In the genomic region with DNA sequence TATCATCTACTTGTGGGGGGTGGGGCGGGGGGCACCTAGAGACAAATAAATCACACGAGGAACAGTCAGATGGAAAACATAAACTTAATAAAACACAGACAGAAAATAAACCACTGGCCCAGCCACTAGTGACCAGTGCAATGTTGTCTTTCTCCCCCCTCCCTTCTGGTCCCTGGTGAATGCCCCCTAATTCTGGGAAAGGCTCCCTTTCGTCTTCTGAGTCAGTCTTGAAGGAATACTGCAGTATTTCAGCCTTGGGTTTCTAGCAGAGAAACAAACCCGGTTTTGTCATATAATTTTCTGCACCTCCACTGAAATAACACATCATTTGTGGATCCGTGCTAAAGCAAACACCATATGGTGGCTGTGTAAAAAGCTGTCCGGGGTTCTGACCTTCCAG, we compare ENCODE assay signal across 17 cellular contexts.
A peak's percentile ranks its signal among the peaks of the same experiment; 100 is the strongest.
DNase-seq lines count a peak whose midpoint lies in the region; ATAC-seq and TF ChIP-seq lines count a peak whose summit lies in the region.
"Had no signal": no experiment of that assay in that cellular context is flagged by ENCODE, and none has a peak within 500 bp of the region (broad histone marks: within the 10 kb centered on the region; RNA-seq: fewer than 3 reads in every experiment).

No MANE protein-coding gene starts in this region.

- no peak for TF ChIP-seq CTCF in HEK293 (tag by site-specific recombination; IDR thresholded peaks at IDR 0.05)
- no peak for TF ChIP-seq CTCF in cardiac muscle cell (IDR thresholded peaks at IDR 0.05; ENCODE audit: low read depth, low read length)
- TF ChIP-seq CTCF in right atrium auricular region (IDR thresholded peaks at IDR 0.05), result no peak

- H3K36me3 ChIP-seq in HEK293 (ENCODE audit: control insufficient read depth in 2 of 2, insufficient read depth in 1 of 2, low read length in 2 of 2) (no peaks in the 10 kb centered on the region), cardiac muscle cell (no peaks in the 10 kb centered on the region), right atrium auricular region (no peaks in the 10 kb centered on the region)
- H3K36me3 ChIP-seq: SJCRH30 had no signal

- DNase-seq in cardiac muscle cell (ENCODE audit: low read depth in 1 of 2, low spot score in 1 of 2), result no peak
- DNase-seq in right atrium auricular region (ENCODE audit: low spot score), result no peak
- DNase-seq in stromal cell of bone marrow (ENCODE audit: low read depth), result peak; percentile 29
- no peak for DNase-seq in amygdala (lab: John Stamatoyannopoulos, UW)
- DNase-seq in central memory CD4-positive, alpha-beta T cell, result no peak
- DNase-seq: 8988T, Calu3, DMS79 treated with DMSO at 0.1 percent for 48 hours, GF-D8, NCI-H1436, NCI-H187 treated with DMSO at 0.1 percent for 48 hours, NCI-H345, NCI-H510A treated with DMSO at 0.1 percent for 48 hours, NCI-H774, SJCRH30 had no signal

- ATAC-seq in GM19351 (IDR thresholded peaks at IDR 0.05; ENCODE audit: unreplicated experiment), result no peak

- no peak overlapping the region for H3K27ac ChIP-seq in HEK293 (ENCODE audit: extremely low read depth, low read depth, low read length)
- H3K27ac ChIP-seq in cardiac muscle cell, result peak overlapping the region; percentile 62
- H3K27ac ChIP-seq in right atrium auricular region, result peak overlapping the region; percentile 64 to 74
- H3K27ac ChIP-seq: SJCRH30 had no signal

- H3K9me3 ChIP-seq in HEK293 (ENCODE audit: control insufficient read depth, insufficient read depth, low read depth, low read length) (no peaks in the 10 kb centered on the region), cardiac muscle cell (ENCODE audit: low read depth) (no peaks in the 10 kb centered on the region), right atrium auricular region (no peaks in the 10 kb centered on the region)
- H3K9me3 ChIP-seq: SJCRH30 had no signal

- H3K4me3 ChIP-seq in HEK293 (ENCODE audit: low read depth, low read length) (no peak overlapping the region), cardiac muscle cell (no peak overlapping the region), right atrium auricular region (no peak overlapping the region)
- H3K4me3 ChIP-seq: SJCRH30 had no signal

- no peaks in the 10 kb centered on the region for H3K27me3 ChIP-seq in cardiac muscle cell
- H3K27me3 ChIP-seq in right atrium auricular region, result no peaks in the 10 kb centered on the region
- H3K27me3 ChIP-seq: SJCRH30 had no signal

- H3K4me1 ChIP-seq in HEK293 (ENCODE audit: control insufficient read depth, insufficient read depth, low read length), result 0 out of 2 replicates have a peak, but pooled peaks cover 2% of the 10 kb centered on the region
- H3K4me1 ChIP-seq in cardiac muscle cell (ENCODE audit: low read depth), result peaks cover 38% of the 10 kb centered on the region
- peaks cover 0 to 43% of the 10 kb centered on the region in 2 donors for H3K4me1 ChIP-seq in right atrium auricular region
- H3K4me1 ChIP-seq: SJCRH30 had no signal

- POLR2A ChIA-PET in HEK293 (lab: Yijun Ruan, JAX), result no interaction called here

- CTCF ChIA-PET in HEK293 (lab: Yijun Ruan, JAX), result no interaction called here

TF ChIP-seq in HEK293, 187 proteins besides CTCF, POLR2A, EP300 and RAD21:
- TF ChIP-seq, protein P1, sequence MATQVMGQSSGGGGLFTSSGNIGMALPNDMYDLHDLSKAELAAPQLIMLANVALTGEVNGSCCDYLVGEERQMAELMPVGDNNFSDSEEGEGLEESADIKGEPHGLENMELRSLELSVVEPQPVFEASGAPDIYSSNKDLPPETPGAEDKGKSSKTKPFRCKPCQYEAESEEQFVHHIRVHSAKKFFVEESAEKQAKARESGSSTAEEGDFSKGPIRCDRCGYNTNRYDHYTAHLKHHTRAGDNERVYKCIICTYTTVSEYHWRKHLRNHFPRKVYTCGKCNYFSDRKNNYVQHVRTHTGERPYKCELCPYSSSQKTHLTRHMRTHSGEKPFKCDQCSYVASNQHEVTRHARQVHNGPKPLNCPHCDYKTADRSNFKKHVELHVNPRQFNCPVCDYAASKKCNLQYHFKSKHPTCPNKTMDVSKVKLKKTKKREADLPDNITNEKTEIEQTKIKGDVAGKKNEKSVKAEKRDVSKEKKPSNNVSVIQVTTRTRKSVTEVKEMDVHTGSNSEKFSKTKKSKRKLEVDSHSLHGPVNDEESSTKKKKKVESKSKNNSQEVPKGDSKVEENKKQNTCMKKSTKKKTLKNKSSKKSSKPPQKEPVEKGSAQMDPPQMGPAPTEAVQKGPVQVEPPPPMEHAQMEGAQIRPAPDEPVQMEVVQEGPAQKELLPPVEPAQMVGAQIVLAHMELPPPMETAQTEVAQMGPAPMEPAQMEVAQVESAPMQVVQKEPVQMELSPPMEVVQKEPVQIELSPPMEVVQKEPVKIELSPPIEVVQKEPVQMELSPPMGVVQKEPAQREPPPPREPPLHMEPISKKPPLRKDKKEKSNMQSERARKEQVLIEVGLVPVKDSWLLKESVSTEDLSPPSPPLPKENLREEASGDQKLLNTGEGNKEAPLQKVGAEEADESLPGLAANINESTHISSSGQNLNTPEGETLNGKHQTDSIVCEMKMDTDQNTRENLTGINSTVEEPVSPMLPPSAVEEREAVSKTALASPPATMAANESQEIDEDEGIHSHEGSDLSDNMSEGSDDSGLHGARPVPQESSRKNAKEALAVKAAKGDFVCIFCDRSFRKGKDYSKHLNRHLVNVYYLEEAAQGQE (tag by site-specific recombination; IDR thresholded peaks at IDR 0.05), result 0 out of 2 replicates have a peak, but pooled peaks have one; percentile 34
- TF ChIP-seq ZBTB48 (tag by site-specific recombination; IDR thresholded peaks at IDR 0.05) (no peak), ZNF549 (tag by site-specific recombination; IDR thresholded peaks at IDR 0.05) (no peak), ZNF423 (tag by site-specific recombination; IDR thresholded peaks at IDR 0.05) (no peak)
- TF ChIP-seq, protein P2, sequence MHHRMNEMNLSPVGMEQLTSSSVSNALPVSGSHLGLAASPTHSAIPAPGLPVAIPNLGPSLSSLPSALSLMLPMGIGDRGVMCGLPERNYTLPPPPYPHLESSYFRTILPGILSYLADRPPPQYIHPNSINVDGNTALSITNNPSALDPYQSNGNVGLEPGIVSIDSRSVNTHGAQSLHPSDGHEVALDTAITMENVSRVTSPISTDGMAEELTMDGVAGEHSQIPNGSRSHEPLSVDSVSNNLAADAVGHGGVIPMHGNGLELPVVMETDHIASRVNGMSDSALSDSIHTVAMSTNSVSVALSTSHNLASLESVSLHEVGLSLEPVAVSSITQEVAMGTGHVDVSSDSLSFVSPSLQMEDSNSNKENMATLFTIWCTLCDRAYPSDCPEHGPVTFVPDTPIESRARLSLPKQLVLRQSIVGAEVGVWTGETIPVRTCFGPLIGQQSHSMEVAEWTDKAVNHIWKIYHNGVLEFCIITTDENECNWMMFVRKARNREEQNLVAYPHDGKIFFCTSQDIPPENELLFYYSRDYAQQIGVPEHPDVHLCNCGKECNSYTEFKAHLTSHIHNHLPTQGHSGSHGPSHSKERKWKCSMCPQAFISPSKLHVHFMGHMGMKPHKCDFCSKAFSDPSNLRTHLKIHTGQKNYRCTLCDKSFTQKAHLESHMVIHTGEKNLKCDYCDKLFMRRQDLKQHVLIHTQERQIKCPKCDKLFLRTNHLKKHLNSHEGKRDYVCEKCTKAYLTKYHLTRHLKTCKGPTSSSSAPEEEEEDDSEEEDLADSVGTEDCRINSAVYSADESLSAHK (tag by site-specific recombination; IDR thresholded peaks at IDR 0.05), result no peak
TF ChIP-seq in HEK293: peak in this region for 1.
